Comparison of ENCODE assay signal across 8 cellular contexts in genomic region chr14:37874429-37875109, GRCh38.
DNase-seq lines count a peak whose midpoint lies in the region; ATAC-seq and TF ChIP-seq lines count a peak whose summit lies in the region.

No MANE protein-coding gene starts in this region.

- H3F3A ChIP-seq in MM.1S (ENCODE audit: insufficient read depth, low read length): no peaks in the 10 kb centered on the region

- H3K36me3 ChIP-seq in MM.1S (replicated peaks; ENCODE audit: insufficient read depth, low read length): no peaks in the 10 kb centered on the region
- no peaks in the 10 kb centered on the region for H3K36me3 ChIP-seq in psoas muscle (ENCODE audit: insufficient read depth in 1 of 2, low read depth in 1 of 2)
- no peaks in the 10 kb centered on the region for H3K36me3 ChIP-seq in aorta (ENCODE audit: control insufficient read depth in 1 of 2, insufficient read depth in 2 of 2, low read length in 1 of 2)

- DNase-seq in GM12864 (ENCODE audit: low read depth) (peak; percentile 13), HCEC 1CT (peak; percentile 52), MM.1S (peak; percentile 72), SK-N-DZ (ENCODE audit: low spot score) (peak; percentile 43), Right ventricle myocardium inferior (ENCODE audit: missing footprints) (peak; percentile 88), psoas muscle (peak; percentile 73 to 86), aorta (peak; percentile 84 to 93)
- peak; percentile 75 for DNase-seq in activated naive CD4-positive, alpha-beta T cell treated with Interleukin-2 at 50 U/mL for 16 hours

- H3K27me3 ChIP-seq in MM.1S (replicated peaks; ENCODE audit: insufficient read depth, low read length) (no peaks in the 10 kb centered on the region), psoas muscle (ENCODE audit: insufficient read depth in 3 of 3, low read length in 2 of 3) (peaks cover 0 to 3% (median 0%) of the 10 kb centered on the region in 3 donors), aorta (ENCODE audit: control insufficient read depth in 1 of 2, insufficient read depth in 2 of 2, low read length in 1 of 2) (no peaks in the 10 kb centered on the region)

- no peak overlapping the region for H3K4me3 ChIP-seq in GM12864 (ENCODE audit: low read depth, low read length)
- no peak overlapping the region for H3K4me3 ChIP-seq in MM.1S (ENCODE audit: low read length)
- H3K4me3 ChIP-seq in psoas muscle: no peak overlapping the region
- no peak overlapping the region for H3K4me3 ChIP-seq in aorta (ENCODE audit: low read length in 2 of 2)

- no peak overlapping the region for H3K4me2 ChIP-seq in MM.1S (ENCODE audit: low read depth, low read length)

- WGBS in psoas muscle, 3 donors: 39 to 40% (median 40%) methylated on average over 15 of the region's 15 CpGs
- WGBS in aorta, 2 donors: 33 to 35% methylated on average over 15 of the region's 15 CpGs

- no peak overlapping the region for H3K9ac ChIP-seq in MM.1S (ENCODE audit: low read length)

- H3K9me2 ChIP-seq in MM.1S (replicated peaks; ENCODE audit: insufficient read depth, low read length): no peaks in the 10 kb centered on the region

- no peak overlapping the region for H3K27ac ChIP-seq in MM.1S (ENCODE audit: low read length)
- no peak overlapping the region for H3K27ac ChIP-seq in psoas muscle
- H3K27ac ChIP-seq in aorta (ENCODE audit: low read depth in 1 of 2, low read length in 2 of 2): no peak overlapping the region

- H3K9me3 ChIP-seq in MM.1S (replicated peaks; ENCODE audit: insufficient read depth, low read length) (no peaks in the 10 kb centered on the region), psoas muscle (no peaks in the 10 kb centered on the region), aorta (ENCODE audit: control insufficient read depth, low read length) (no peaks in the 10 kb centered on the region)

- 0 out of 2 replicates have a peak overlapping the region, but pooled peaks have one; percentile 19 for H2AFZ ChIP-seq in MM.1S (ENCODE audit: low read length)

- no peaks in the 10 kb centered on the region for H4K20me1 ChIP-seq in MM.1S (ENCODE audit: insufficient read depth, low read length)

- H3K4me1 ChIP-seq in MM.1S (ENCODE audit: low read length) (no peaks in the 10 kb centered on the region), psoas muscle (no peaks in the 10 kb centered on the region), aorta (ENCODE audit: control insufficient read depth in 1 of 2, insufficient read depth in 2 of 2, low read length in 2 of 2) (no peaks in the 10 kb centered on the region)

- peak; percentile 90 for TF ChIP-seq CTCF in GM12864 (IDR thresholded peaks at IDR 0.05; ENCODE audit: low read depth, low read length, missing control alignments)
- peak; percentile 66 for TF ChIP-seq CTCF in MM.1S (IDR thresholded peaks at IDR 0.05; ENCODE audit: low read length)
- TF ChIP-seq CTCF in psoas muscle (IDR thresholded peaks at IDR 0.05): peak; percentile 80

- ATAC-seq in Right ventricle myocardium inferior (peak; percentile 80), psoas muscle (peak; percentile 53 to 90 (median 75)), aorta (ENCODE audit: low FRiP score) (peak; percentile 91)

- no peaks in the 10 kb centered on the region for H3K79me2 ChIP-seq in MM.1S (ENCODE audit: low read length)

- intact Hi-C loops in Right ventricle myocardium inferior (cut with DNase I) (loop anchor here (10.0 kb wide), 1 partner anchor 170 kb away; no protein-coding TSS in a partner anchor), psoas muscle (cut with DNase I) (loop anchor here (2.0 to 10.0 kb wide), 3 partner anchors 162 to 630 kb away; no protein-coding TSS in a partner anchor), aorta (cut with DNase I) (loop anchor here (2.0 to 10.0 kb wide), 4 partner anchors 164 to 630 kb away; no protein-coding TSS in a partner anchor)

Comparison
In these comparisons a context has a peak if more than half of its experiments do, and no peak if none do; other contexts are left out.
1. DNase-seq: peak in every context shown above with its lines; median percentile 88 in aorta; 88 in Right ventricle myocardium inferior; 80 in psoas muscle; 75 in activated naive CD4-positive, alpha-beta T cell treated with Interleukin-2 at 50 U/mL for 16 hours; 72 in MM.1S; 52 in HCEC 1CT; 43 in SK-N-DZ; 13 in GM12864.